Comparison of ENCODE assay signal across 17 cellular contexts in genomic region chr18:74233933-74234325, GRCh38. TPM values are rescaled to one million over a fixed set of nuclear protein-coding genes. Genes with fewer than 3 reads are reported as not detected.
A peak's percentile ranks its signal among the peaks of the same experiment; 100 is the strongest.
DNase-seq lines count a peak whose midpoint lies in the region; ATAC-seq and TF ChIP-seq lines count a peak whose summit lies in the region.
"Had no signal": no experiment of that assay in that cellular context is flagged by ENCODE, and none has a peak within 500 bp of the region (broad histone marks: within the 10 kb centered on the region; RNA-seq: fewer than 3 reads in every experiment).

No MANE protein-coding gene starts in this region.

- H3K9ac ChIP-seq in GM23248 (no peak overlapping the region), colonic mucosa (ENCODE audit: low read depth in 2 of 2, low read length in 2 of 2) (peak overlapping the region in 1 of 2 donors; percentile 21), smooth muscle cell (ENCODE audit: low read depth) (no peak overlapping the region)

- H3F3A ChIP-seq in GM23248 (ENCODE audit: insufficient read depth) (peaks cover 20% of the 10 kb centered on the region), smooth muscle cell (ENCODE audit: low read depth) (no peaks in the 10 kb centered on the region)

- DNase-seq in GM23248 (no peak), colonic mucosa (no peak), mesothelial cell of epicardium (ENCODE audit: low spot score in 2 of 2, unreplicated experiment in 2 of 2) (no peak), smooth muscle cell (lab: John Stamatoyannopoulos, UW; ENCODE audit: unreplicated experiment) (no peak), chondrocyte (ENCODE audit: low spot score) (no peak), NCI-H69 (lab: John Stamatoyannopoulos, UW) (no peak)
- DNase-seq: activated CD4-positive, alpha-beta T cell treated with anti-CD3 and anti-CD28 coated beads, Interleukin-2, amount 50 U/mL, for 48 hours; activated naive CD4-positive, alpha-beta T cell treated with anti-CD3 and anti-CD28 coated beads, Interleukin-2, amount 50 U/mL, for 16 hours; MM.1S; NCI-H187 treated with DMSO at 0.1 percent for 48 hours; NCI-H446 treated with DMSO at 0.1 percent for 48 hours; posterior cingulate gyrus; SIG-M5 had no signal

- TF ChIP-seq CTCF in colonic mucosa (IDR thresholded peaks at IDR 0.05) (no peak), mesothelial cell of epicardium (IDR thresholded peaks at IDR 0.05; ENCODE audit: unreplicated experiment) (no peak), smooth muscle cell (IDR thresholded peaks at IDR 0.05; ENCODE audit: borderline replicate concordance, insufficient read depth, poor library complexity, severe bottlenecking) (no peak), chondrocyte (IDR thresholded peaks at IDR 0.05) (no peak)

- H3K27me3 ChIP-seq in GM23248 (replicated peaks; ENCODE audit: insufficient read depth) (0 out of 2 replicates have a peak, but pooled peaks cover 6% of the 10 kb centered on the region), colonic mucosa (no peaks in the 10 kb centered on the region), smooth muscle cell (ENCODE audit: low read depth) (no peaks in the 10 kb centered on the region)

- no peaks in the 10 kb centered on the region for H3K36me3 Mint-ChIP-seq in mesothelial cell of epicardium
- H3K36me3 Mint-ChIP-seq in chondrocyte (ENCODE audit: low read depth): no peaks in the 10 kb centered on the region

- H3K27ac Mint-ChIP-seq in mesothelial cell of epicardium: peak overlapping the region; percentile 77
- H3K27ac Mint-ChIP-seq in chondrocyte (ENCODE audit: unreplicated experiment): no peak overlapping the region
- H3K27ac Mint-ChIP-seq: stimulated activated naive CD8-positive, alpha-beta T cell treated with anti-CD3 and anti-CD28 coated beads, Interleukin-15, Interleukin-2, amounts not matched to agents 100 ng/mL and 50 ng/mL, for 24 hours had no signal

- H3K36me3 ChIP-seq in GM23248 (ENCODE audit: low read depth): no peaks in the 10 kb centered on the region
- no peaks in the 10 kb centered on the region for H3K36me3 ChIP-seq in colonic mucosa
- no peaks in the 10 kb centered on the region for H3K36me3 ChIP-seq in smooth muscle cell (ENCODE audit: low read depth)

- H2AFZ ChIP-seq in GM23248 (no peak overlapping the region), smooth muscle cell (ENCODE audit: low read depth) (no peak overlapping the region)

- H3K4me3 Mint-ChIP-seq in mesothelial cell of epicardium: no peak overlapping the region
- no peak overlapping the region for H3K4me3 Mint-ChIP-seq in chondrocyte (ENCODE audit: unreplicated experiment)
- H3K4me3 Mint-ChIP-seq: stimulated activated naive CD8-positive, alpha-beta T cell treated with anti-CD3 and anti-CD28 coated beads, Interleukin-15, Interleukin-2, amounts not matched to agents 100 ng/mL and 50 ng/mL, for 24 hours had no signal

- no peaks in the 10 kb centered on the region for H4K20me1 ChIP-seq in GM23248 (ENCODE audit: insufficient read depth)
- no peaks in the 10 kb centered on the region for H4K20me1 ChIP-seq in smooth muscle cell (ENCODE audit: low read depth)

- no peak overlapping the region for H3K4me3 ChIP-seq in GM23248
- no peak overlapping the region for H3K4me3 ChIP-seq in colonic mucosa
- H3K4me3 ChIP-seq in smooth muscle cell: no peak overlapping the region

- H3K4me1 ChIP-seq in GM23248 (ENCODE audit: insufficient read depth) (peaks cover 13% of the 10 kb centered on the region), colonic mucosa (no peaks in the 10 kb centered on the region), smooth muscle cell (ENCODE audit: low read depth) (no peaks in the 10 kb centered on the region)

- no peaks in the 10 kb centered on the region for H3K9me2 ChIP-seq in GM23248 (ENCODE audit: insufficient read depth)

- H3K4me1 Mint-ChIP-seq in mesothelial cell of epicardium (peaks cover 15% of the 10 kb centered on the region), chondrocyte (ENCODE audit: low read depth) (no peaks in the 10 kb centered on the region)

- H3K79me2 ChIP-seq in GM23248 (ENCODE audit: insufficient read depth): no peaks in the 10 kb centered on the region
- H3K79me2 ChIP-seq in smooth muscle cell (ENCODE audit: low read depth): no peaks in the 10 kb centered on the region

- in situ Hi-C loops in GM23248 (cut with MboI): no loop called here

- H3K9me3 ChIP-seq in GM23248 (ENCODE audit: low read depth): no peaks in the 10 kb centered on the region
- H3K9me3 ChIP-seq in colonic mucosa: no peaks in the 10 kb centered on the region
- no peaks in the 10 kb centered on the region for H3K9me3 ChIP-seq in smooth muscle cell (replicated peaks; ENCODE audit: low read depth)

- H3K4me2 ChIP-seq in GM23248 (ENCODE audit: unreplicated experiment) (no peak overlapping the region), smooth muscle cell (no peak overlapping the region)

- intact Hi-C loops in colonic mucosa (cut with DNase I): no loop called here

- H3K27ac ChIP-seq in GM23248: peak overlapping the region; percentile 48
- H3K27ac ChIP-seq in colonic mucosa: peak overlapping the region; percentile 79
- H3K27ac ChIP-seq in smooth muscle cell (ENCODE audit: low read depth): peak overlapping the region; percentile 25
- H3K27ac ChIP-seq: VCaP had no signal

- no peaks in the 10 kb centered on the region for H3K27me3 Mint-ChIP-seq in mesothelial cell of epicardium (ENCODE audit: low read depth)
- H3K27me3 Mint-ChIP-seq in chondrocyte (ENCODE audit: low read depth): peaks cover 7% of the 10 kb centered on the region

- no peak for ATAC-seq in HG02588 (IDR thresholded peaks at IDR 0.05; ENCODE audit: unreplicated experiment)
- no peak for ATAC-seq in HG03457 (IDR thresholded peaks at IDR 0.05; ENCODE audit: unreplicated experiment)

- WGBS in GM23248 (ENCODE audit: low coverage in 1 of 2, low lambda C conversion rate in 2 of 2, missing lambda C conversion rate in 2 of 2), 2 experiments: 18 to 20% methylated on average over 3 of the region's 3 CpGs
- WGBS in smooth muscle cell (ENCODE audit: low lambda C conversion rate): 64% methylated on average over 3 of the region's 3 CpGs

- no peaks in the 10 kb centered on the region for H3K9me3 Mint-ChIP-seq in mesothelial cell of epicardium
- H3K9me3 Mint-ChIP-seq in chondrocyte (ENCODE audit: low read depth): no peaks in the 10 kb centered on the region
- H3K9me3 Mint-ChIP-seq: stimulated activated naive CD8-positive, alpha-beta T cell treated with anti-CD3 and anti-CD28 coated beads, Interleukin-15, Interleukin-2, amounts not matched to agents 100 ng/mL and 50 ng/mL, for 24 hours had no signal

RNA-seq across cellular contexts. Expression of gene CYB5A, which starts 57.8 kb away (rescaled TPM):
- 21.5 and 55.0 TPM in 2 replicates for total RNA-seq in GM23248 (2014; rRNA removed; shearing (Covaris generic))
- polyA plus RNA-seq in GM23248 (2016; fragmentation: Nextera tagmentation; extraction: Ambion mirVana) (114 and 117 TPM in 2 replicates), smooth muscle cell (77.6 and 83.2 TPM in 2 replicates)
- total RNA-seq in colonic mucosa (100 to 1,000 TPM; 107 to 114 TPM), mesothelial cell of epicardium (36.5 to 46.5 TPM (median 37.6 TPM) in 3 replicates), smooth muscle cell (52.8 and 61.5 TPM in 2 replicates), chondrocyte (29.9 to 30.7 TPM (median 30.1 TPM) in 3 replicates)

Comparison
In these comparisons a context has a peak if more than half of its experiments do, and no peak if none do; other contexts are left out.
1. H3K27ac ChIP-seq: peak in every context shown above with its lines; median percentile 79 in colonic mucosa; 48 in GM23248; 25 in smooth muscle cell.